ENCODE assay signal across 1 cellular context in the genomic region with DNA sequence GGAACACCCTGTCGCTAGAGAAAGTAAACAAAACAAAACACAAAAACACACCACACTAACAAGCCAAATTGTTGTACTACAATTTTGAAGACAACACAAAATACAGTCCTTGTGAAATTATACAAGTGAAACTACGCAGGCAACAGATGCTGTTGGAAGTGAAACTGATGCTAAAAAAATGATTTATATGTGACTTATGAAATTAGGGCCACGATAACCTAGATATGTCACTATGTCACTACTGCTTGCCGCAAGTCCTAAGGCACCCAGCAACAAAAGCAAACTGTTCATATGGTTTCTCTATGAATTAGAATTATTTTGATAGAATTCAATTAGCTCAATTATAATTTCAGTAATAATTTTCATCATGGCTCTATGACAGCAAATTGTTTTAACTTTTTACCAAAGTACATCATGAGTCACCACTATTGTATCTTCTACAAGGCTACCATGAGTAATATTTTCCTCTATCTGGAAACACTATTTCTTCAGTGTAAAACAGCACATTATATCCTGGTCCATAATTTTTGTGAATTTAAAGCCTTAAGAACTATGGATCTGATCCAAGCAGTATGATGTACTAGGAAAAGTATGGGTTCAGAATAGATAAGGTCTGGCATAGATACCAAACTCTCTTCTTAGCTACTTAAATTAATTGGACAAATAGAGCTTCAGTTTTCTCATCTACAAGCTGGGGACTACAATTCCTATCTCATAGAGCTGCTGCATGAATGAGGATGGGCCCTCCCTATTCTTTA.
TF ChIP-seq lines count a peak whose summit lies in the region.

No MANE protein-coding gene starts in this region.

TF ChIP-seq in SK-N-SH, 30 proteins besides CTCF, POLR2A, EP300 and RAD21 (continued from another document):
- TF ChIP-seq FOSL2 (IDR thresholded peaks at IDR 0.05; ENCODE audit: borderline replicate concordance, low read depth) (peak; percentile 79), ELF1 (IDR thresholded peaks at IDR 0.05) (no peak), TAF1 (IDR thresholded peaks at IDR 0.05; ENCODE audit: borderline replicate concordance, low read depth, low read length) (no peak), RFX5 (IDR thresholded peaks at IDR 0.05; ENCODE audit: low read length) (no peak), POLR2AphosphoS5 (IDR thresholded peaks at IDR 0.05; ENCODE audit: low read depth, low read length) (peak; percentile 23; the same call in 1 of the 2 replicates), TCF12 (IDR thresholded peaks at IDR 0.05) (peak; percentile 68)
- TF ChIP-seq, protein P1, sequence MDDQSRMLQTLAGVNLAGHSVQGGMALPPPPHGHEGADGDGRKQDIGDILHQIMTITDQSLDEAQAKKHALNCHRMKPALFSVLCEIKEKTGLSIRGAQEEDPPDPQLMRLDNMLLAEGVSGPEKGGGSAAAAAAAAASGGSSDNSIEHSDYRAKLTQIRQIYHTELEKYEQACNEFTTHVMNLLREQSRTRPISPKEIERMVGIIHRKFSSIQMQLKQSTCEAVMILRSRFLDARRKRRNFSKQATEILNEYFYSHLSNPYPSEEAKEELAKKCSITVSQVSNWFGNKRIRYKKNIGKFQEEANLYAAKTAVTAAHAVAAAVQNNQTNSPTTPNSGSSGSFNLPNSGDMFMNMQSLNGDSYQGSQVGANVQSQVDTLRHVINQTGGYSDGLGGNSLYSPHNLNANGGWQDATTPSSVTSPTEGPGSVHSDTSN (IDR thresholded peaks at IDR 0.05): peak; percentile 67
- TF ChIP-seq, protein P2, sequence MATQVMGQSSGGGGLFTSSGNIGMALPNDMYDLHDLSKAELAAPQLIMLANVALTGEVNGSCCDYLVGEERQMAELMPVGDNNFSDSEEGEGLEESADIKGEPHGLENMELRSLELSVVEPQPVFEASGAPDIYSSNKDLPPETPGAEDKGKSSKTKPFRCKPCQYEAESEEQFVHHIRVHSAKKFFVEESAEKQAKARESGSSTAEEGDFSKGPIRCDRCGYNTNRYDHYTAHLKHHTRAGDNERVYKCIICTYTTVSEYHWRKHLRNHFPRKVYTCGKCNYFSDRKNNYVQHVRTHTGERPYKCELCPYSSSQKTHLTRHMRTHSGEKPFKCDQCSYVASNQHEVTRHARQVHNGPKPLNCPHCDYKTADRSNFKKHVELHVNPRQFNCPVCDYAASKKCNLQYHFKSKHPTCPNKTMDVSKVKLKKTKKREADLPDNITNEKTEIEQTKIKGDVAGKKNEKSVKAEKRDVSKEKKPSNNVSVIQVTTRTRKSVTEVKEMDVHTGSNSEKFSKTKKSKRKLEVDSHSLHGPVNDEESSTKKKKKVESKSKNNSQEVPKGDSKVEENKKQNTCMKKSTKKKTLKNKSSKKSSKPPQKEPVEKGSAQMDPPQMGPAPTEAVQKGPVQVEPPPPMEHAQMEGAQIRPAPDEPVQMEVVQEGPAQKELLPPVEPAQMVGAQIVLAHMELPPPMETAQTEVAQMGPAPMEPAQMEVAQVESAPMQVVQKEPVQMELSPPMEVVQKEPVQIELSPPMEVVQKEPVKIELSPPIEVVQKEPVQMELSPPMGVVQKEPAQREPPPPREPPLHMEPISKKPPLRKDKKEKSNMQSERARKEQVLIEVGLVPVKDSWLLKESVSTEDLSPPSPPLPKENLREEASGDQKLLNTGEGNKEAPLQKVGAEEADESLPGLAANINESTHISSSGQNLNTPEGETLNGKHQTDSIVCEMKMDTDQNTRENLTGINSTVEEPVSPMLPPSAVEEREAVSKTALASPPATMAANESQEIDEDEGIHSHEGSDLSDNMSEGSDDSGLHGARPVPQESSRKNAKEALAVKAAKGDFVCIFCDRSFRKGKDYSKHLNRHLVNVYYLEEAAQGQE (IDR thresholded peaks at IDR 0.05; ENCODE audit: low read depth, low read length): no peak
TF ChIP-seq in SK-N-SH: peak in this region for 7.
